In genomic region chr10:3194871-3195270, GRCh38 we compare ENCODE assay signal across 30 cellular contexts.
"Had no signal": no experiment of that assay in that cellular context is flagged by ENCODE, and none has a peak within 500 bp of the region (broad histone marks: within the 10 kb centered on the region; RNA-seq: fewer than 3 reads in every experiment).

No MANE protein-coding gene starts in this region.

- H3K4me3 Mint-ChIP-seq: memory B cell; natural killer cell treated with Interleukin-12 subunit alpha and Interleukin-12 subunit beta and Interleukin-15 and Interleukin-18, amount 100 ng/mL, for 72 hours; neural progenitor cell had no signal

- H3K27me3 ChIP-seq: right atrium auricular region, thyroid gland, upper lobe of left lung had no signal

- H3K27ac ChIP-seq: coronary artery, esophagus muscularis mucosa, foreskin keratinocyte, heart right ventricle, left ventricle myocardium inferior, lower lobe of right lung, neural progenitor cell, prostate gland, right atrium auricular region, stomach, thyroid gland, upper lobe of left lung had no signal

- H3K4me1 ChIP-seq: foreskin keratinocyte, prostate gland had no signal

- H3K9me3 Mint-ChIP-seq: memory B cell; naive B cell; natural killer cell treated with Interleukin-12 subunit alpha and Interleukin-12 subunit beta and Interleukin-15 and Interleukin-18, amount 100 ng/mL, for 72 hours; neural progenitor cell had no signal

- H3K4me3 ChIP-seq: coronary artery, esophagus muscularis mucosa, heart right ventricle, left ventricle myocardium inferior, lower lobe of right lung, neural progenitor cell, prostate gland, right atrium auricular region, smooth muscle cell, stomach, thyroid gland, upper lobe of left lung had no signal

- H3K36me3 ChIP-seq: esophagus muscularis mucosa, heart right ventricle, left ventricle myocardium inferior, lower lobe of right lung, neural progenitor cell, prostate gland, right atrium auricular region, stomach, thyroid gland, upper lobe of left lung had no signal

- H3K9ac ChIP-seq: neural progenitor cell had no signal

- H2AFZ ChIP-seq: neural progenitor cell had no signal

- H3K4me2 ChIP-seq: neural progenitor cell, smooth muscle cell had no signal

- H3K9me3 ChIP-seq: esophagus muscularis mucosa, heart right ventricle, left ventricle myocardium inferior, lower lobe of right lung, prostate gland, right atrium auricular region, stomach, thyroid gland, upper lobe of left lung had no signal

- DNase-seq: dermis blood vessel endothelial cell; effector memory CD4-positive, alpha-beta T cell; foreskin keratinocyte; glutamatergic neuron; heart right ventricle; hippocampal formation; kidney glomerular epithelial cell; left colon; left ventricle myocardium inferior; lower lobe of right lung; naive B cell; stimulated activated CD4-positive, alpha-beta T cell treated with anti-CD3 and anti-CD28 coated beads, Interleukin-12 subunit alpha, Interleukin-12 subunit beta, amount 100 ng/mL, for 4 hours; stimulated activated CD4-positive, alpha-beta T cell treated with anti-CD3 and anti-CD28 coated beads, Interleukin-1b, Interleukin-23, amount 100 ng/mL, for 48 hours; stimulated activated CD4-positive, alpha-beta T cell treated with anti-CD3 and anti-CD28 coated beads, Interleukin-4, amount 100 ng/mL, for 1 hour; stimulated activated CD8-positive, alpha-beta memory T cell treated with anti-CD3 and anti-CD28 coated beads, Interleukin-4, amount 100 ng/mL, for 48 hours; stimulated activated naive CD4-positive, alpha-beta T cell treated with Interleukin-2 at 50 U/mL for 16 hours; stomach; thyroid gland; upper lobe of left lung had no signal

- H3K27ac Mint-ChIP-seq: memory B cell, neural progenitor cell had no signal

- H3K36me3 Mint-ChIP-seq: memory B cell; naive B cell; natural killer cell treated with Interleukin-12 subunit alpha and Interleukin-12 subunit beta and Interleukin-15 and Interleukin-18, amount 100 ng/mL, for 72 hours; neural progenitor cell had no signal

- FAIRE-seq: endothelial cell of umbilical vein, islet of Langerhans, urothelium cell line had no signal
